8 cellular contexts compared by ENCODE assay signal in genomic region chr6:125310994-125311649, GRCh38. TPM values are rescaled to one million over a fixed set of nuclear protein-coding genes. Genes with fewer than 3 reads are reported as not detected.
DNase-seq lines count a peak whose midpoint lies in the region; ATAC-seq, FAIRE-seq and TF ChIP-seq lines count a peak whose summit lies in the region.

No MANE protein-coding gene starts in this region.

- no peaks in the 10 kb centered on the region for H3K36me3 Mint-ChIP-seq in WTC11

- TF ChIP-seq CTCF in WTC11 (IDR thresholded peaks at IDR 0.05) = peak; percentile 69
- peak; percentile 73 for TF ChIP-seq CTCF in cardiac muscle cell (IDR thresholded peaks at IDR 0.05; ENCODE audit: low read depth, low read length)

- no peak overlapping the region for H3K27ac ChIP-seq in cardiac muscle cell

- POLR2A ChIA-PET in WTC11 (lab: Charles Lee) = no interaction called here

- peaks cover 7% of the 10 kb centered on the region for H3K4me1 Mint-ChIP-seq in WTC11

- CTCF ChIA-PET in WTC11 (lab: Charles Lee) = interaction anchor here (1.0 to 3.7 kb wide), 6 partner anchors 119 to 646 kb away, joined by 3 to 21 read pairs (median 6); partner anchors contain the start of gene HINT3

- no peaks in the 10 kb centered on the region for H3K36me3 ChIP-seq in cardiac muscle cell

- no peak overlapping the region for H3K4me3 Mint-ChIP-seq in WTC11

- peak; percentile 63 for DNase-seq in D341Med (ENCODE audit: low spot score)
- DNase-seq in NCI-H2171 (lab: John Stamatoyannopoulos, UW) = peak; percentile 59
- DNase-seq in WTC11 (ENCODE audit: low spot score) = no peak
- peak; percentile 76 to 77 for DNase-seq in cardiac muscle cell (ENCODE audit: low read depth in 1 of 2, low spot score in 1 of 2)
- DNase-seq in putamen (ENCODE audit: low spot score) = peak; percentile 54
- no peak for DNase-seq in GM19239 (ENCODE audit: insufficient read length, low spot score)

- H3K4me3 ChIP-seq in cardiac muscle cell = no peak overlapping the region

- peaks cover 20% of the 10 kb centered on the region for H3K4me1 ChIP-seq in cardiac muscle cell (ENCODE audit: low read depth)

- H3K9me3 ChIP-seq in cardiac muscle cell (ENCODE audit: low read depth) = no peaks in the 10 kb centered on the region

- ATAC-seq in GM19043 (IDR thresholded peaks at IDR 0.05; ENCODE audit: low read depth, unreplicated experiment) = peak; percentile 69
- ATAC-seq in HG03108 (IDR thresholded peaks at IDR 0.05; ENCODE audit: unreplicated experiment) = peak; percentile 68
- ATAC-seq in WTC11 = peak; percentile 90

- no peaks in the 10 kb centered on the region for H3K27me3 ChIP-seq in cardiac muscle cell

- no peak for FAIRE-seq in GM19239 (lab: Jason Lieb, UNC)

- no peaks in the 10 kb centered on the region for H3K9me3 Mint-ChIP-seq in WTC11

- no peaks in the 10 kb centered on the region for H3K27me3 Mint-ChIP-seq in WTC11 (ENCODE audit: low read depth)

- H3K27ac Mint-ChIP-seq in WTC11 = no peak overlapping the region

TF ChIP-seq in WTC11, 78 proteins besides CTCF, POLR2A, EP300 and RAD21:
- no peak for TF ChIP-seq NFATC4 (CRISPR knock-in tag; IDR thresholded peaks at IDR 0.05)

RNA-seq across cellular contexts. Expression of gene HDDC2, which starts 9.4 kb away (rescaled TPM):
- total RNA-seq in WTC11 (2021) = 69.8 to 75.7 TPM (median 73.5 TPM) in 3 replicates
- total RNA-seq in cardiac muscle cell = 107 and 136 TPM in 2 replicates
- polyA plus RNA-seq in cardiac muscle cell = 169 and 201 TPM in 2 replicates

Comparison
In these comparisons a context has a peak if more than half of its experiments do, and no peak if none do; other contexts are left out.
1. DNase-seq: peak in D341Med (single experiment), NCI-H2171 (single experiment), cardiac muscle cell (2 of 2) and putamen (single experiment); none in WTC11 (single experiment) and GM19239 (single experiment).
2. Peak in every context shown above with its lines, with median percentiles within 50 percentile points of each other: ATAC-seq.